ENCODE assay signal across 8 cellular contexts in the genomic region with DNA sequence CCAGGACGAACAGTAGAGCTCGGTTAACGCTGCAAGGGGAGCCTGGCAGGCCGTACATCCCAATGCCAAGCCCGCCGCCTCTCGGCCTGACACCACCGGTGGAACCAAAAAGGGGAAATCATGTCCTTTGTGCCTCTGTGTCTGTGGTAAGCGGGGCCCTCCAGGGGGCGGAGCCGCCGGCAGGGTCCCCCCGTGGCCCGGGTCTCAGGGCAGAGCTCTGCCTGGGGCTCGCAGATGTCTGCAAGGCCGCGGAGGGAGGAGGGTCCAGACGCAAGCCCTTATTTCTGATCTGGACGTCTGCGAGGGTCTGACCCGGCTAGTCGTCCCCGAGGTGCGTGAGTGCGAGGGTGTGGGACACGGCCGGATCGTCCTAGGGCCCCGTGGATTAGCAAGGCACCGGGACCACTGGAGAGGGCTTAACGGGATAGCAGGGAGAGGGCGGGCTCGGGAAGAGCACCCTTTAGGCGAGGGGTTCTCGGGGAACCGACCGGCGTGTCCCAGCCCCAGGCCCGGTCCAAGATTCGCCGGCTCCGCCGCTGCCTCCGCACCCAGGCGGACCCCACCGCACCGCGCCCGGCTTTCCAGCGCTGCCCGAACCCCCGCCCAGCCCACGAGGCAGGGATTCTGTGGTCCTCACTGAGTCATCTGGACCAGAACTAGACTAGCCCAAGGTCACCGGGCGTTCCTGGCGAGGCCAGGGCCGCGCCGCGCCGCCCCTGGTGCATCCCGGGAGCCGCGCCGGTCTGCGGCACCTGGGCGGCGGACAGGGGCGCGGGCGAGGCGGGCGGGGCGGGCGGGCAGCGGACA. TPM values are rescaled to one million over a fixed set of nuclear protein-coding genes. Genes with fewer than 3 reads are reported as not detected.
DNase-seq lines count a peak whose midpoint lies in the region; ATAC-seq and TF ChIP-seq lines count a peak whose summit lies in the region.

No MANE protein-coding gene starts in this region.

- H3K4me1 ChIP-seq in MM.1S (ENCODE audit: low read length), result no peaks in the 10 kb centered on the region

- TF ChIP-seq POLR2A in lower leg skin (IDR thresholded peaks at IDR 0.05), result no peak

- no peak for TF ChIP-seq CTCF in CD4-positive, alpha-beta T cell (IDR thresholded peaks at IDR 0.05)
- TF ChIP-seq CTCF in MM.1S (IDR thresholded peaks at IDR 0.05; ENCODE audit: low read length) (peak; percentile 13; the same call in 1 of the 2 replicates), lower leg skin (IDR thresholded peaks at IDR 0.05) (no peak)

- CTCF ChIA-PET in CD4-positive, alpha-beta T cell (lab: Charles Lee), result no interaction called here
- CTCF ChIA-PET in activated CD4-positive, alpha-beta T cell treated with anti-CD3 and anti-CD28 coated beads, Interleukin-2, amount 10 ng/mL, durations not matched to agents 7 days and 5 days (lab: Charles Lee), result interaction anchor here (0.8 to 1.3 kb wide), 2 partner anchors 24 to 427 kb away, joined by 3 read pairs; partner anchors contain the start of genes GRK4 and NOP14

- POLR2A ChIA-PET in CD4-positive, alpha-beta T cell (lab: Charles Lee), result interaction anchor here (0.6 to 2.6 kb wide), 18 partner anchors 10 to 758 kb away, joined by 3 to 48 read pairs (median 4); partner anchors contain the start of genes CFAP99, HAUS3, MXD4 and NELFA
- POLR2A ChIA-PET in activated CD4-positive, alpha-beta T cell treated with anti-CD3 and anti-CD28 coated beads, Interleukin-2, amount 10 ng/mL, durations not matched to agents 7 days and 5 days (lab: Charles Lee), result interaction anchor here (1.0 kb wide), 1 partner anchor 67 kb away, joined by 4 read pairs; the partner anchor contains the start of gene RNF4

- peaks cover 20% of the 10 kb centered on the region for H3K4me1 Mint-ChIP-seq in CD4-positive, alpha-beta T cell (ENCODE audit: low read depth)
- peaks cover 23% of the 10 kb centered on the region for H3K4me1 Mint-ChIP-seq in activated CD4-positive, alpha-beta T cell treated with anti-CD3 and anti-CD28 coated beads, Interleukin-2, amount 10 ng/mL, durations not matched to agents 7 days and 5 days

- H3K27me3 Mint-ChIP-seq in CD4-positive, alpha-beta T cell, result no peaks in the 10 kb centered on the region
- H3K27me3 Mint-ChIP-seq in activated CD4-positive, alpha-beta T cell treated with anti-CD3 and anti-CD28 coated beads, Interleukin-2, amount 10 ng/mL, durations not matched to agents 7 days and 5 days, result peaks cover 1% of the 10 kb centered on the region

- WGBS in lower leg skin, 2 donors, result 3% methylated on average over 20 to 43 of the region's 76 CpGs

- peak overlapping the region; percentile 69 for H2AFZ ChIP-seq in MM.1S (ENCODE audit: low read length)

- H3K36me3 Mint-ChIP-seq in CD4-positive, alpha-beta T cell (ENCODE audit: low read depth), result peaks cover 5% of the 10 kb centered on the region
- peaks cover 8% of the 10 kb centered on the region for H3K36me3 Mint-ChIP-seq in activated CD4-positive, alpha-beta T cell treated with anti-CD3 and anti-CD28 coated beads, Interleukin-2, amount 10 ng/mL, durations not matched to agents 7 days and 5 days (ENCODE audit: low read depth)

- no peaks in the 10 kb centered on the region for H3K9me3 ChIP-seq in CD4-positive, alpha-beta T cell (ENCODE audit: control insufficient read depth, low read length)
- no peaks in the 10 kb centered on the region for H3K9me3 ChIP-seq in MM.1S (replicated peaks; ENCODE audit: insufficient read depth, low read length)

- H3K4me2 ChIP-seq in MM.1S (ENCODE audit: low read depth, low read length), result peak overlapping the region; percentile 69

- peak overlapping the region; percentile 84 for H3K9ac ChIP-seq in MM.1S (ENCODE audit: low read length)

- H3K79me2 ChIP-seq in MM.1S (ENCODE audit: low read length), result peaks cover 36% of the 10 kb centered on the region

- DNase-seq in CD4-positive, alpha-beta T cell, result peak; percentile 7 to 55 (median 32)
- peak; percentile 34 for DNase-seq in MM.1S
- peak; percentile 50 for DNase-seq in activated CD4-positive, alpha-beta T cell treated with anti-CD3 and anti-CD28 coated beads, Interleukin-2, amount 10 ng/mL, durations not matched to agents 7 days and 5 days
- peak; percentile 49 for DNase-seq in dermis blood vessel endothelial cell
- peak; percentile 27 to 92 for DNase-seq in lower leg skin (ENCODE audit: low spot score in 2 of 2)
- peak; percentile 22 to 23 for DNase-seq in stimulated activated CD4-positive, alpha-beta T cell treated with anti-CD3 and anti-CD28 coated beads, Interleukin-4, amount 100 ng/mL, for 48 hours (ENCODE audit: low read depth in 2 of 2)
- DNase-seq in NCI-H187 treated with DMSO at 0.1 percent for 48 hours (lab: John Stamatoyannopoulos, UW), result no peak

- intact Hi-C loops in CD4-positive, alpha-beta T cell (cut with DNase I, micrococcal nuclease), result loop anchor here (1.0 to 10.0 kb wide), 14 partner anchors 66 to 999 kb away; partner anchors contain the start of genes HAUS3 (in 2 of the 2), POLN (in 2 of the 2), RNF4 (in 2 of the 2) and ADD1 (in 1 of the 2)
- intact Hi-C loops in lower leg skin (cut with DNase I; ENCODE audit: low total_unique reads), result no loop called here

- H3K9me2 ChIP-seq in MM.1S (replicated peaks; ENCODE audit: insufficient read depth, low read length), result no peaks in the 10 kb centered on the region

- H3K36me3 ChIP-seq in MM.1S (replicated peaks; ENCODE audit: insufficient read depth, low read length), result no peaks in the 10 kb centered on the region

- no peaks in the 10 kb centered on the region for H3K9me3 Mint-ChIP-seq in CD4-positive, alpha-beta T cell
- no peaks in the 10 kb centered on the region for H3K9me3 Mint-ChIP-seq in activated CD4-positive, alpha-beta T cell treated with anti-CD3 and anti-CD28 coated beads, Interleukin-2, amount 10 ng/mL, durations not matched to agents 7 days and 5 days

- H3K4me3 ChIP-seq in MM.1S (ENCODE audit: low read length), result peak overlapping the region; percentile 82
- peak overlapping the region; percentile 55 for H3K4me3 ChIP-seq in lower leg skin (ENCODE audit: low read depth, poor library complexity, severe bottlenecking)

- H3K27ac ChIP-seq in CD4-positive, alpha-beta T cell (ENCODE audit: low read depth, low read length), result peak overlapping the region; percentile 59
- peak overlapping the region; percentile 45; the same call in 1 of the 2 replicates for H3K27ac ChIP-seq in MM.1S (ENCODE audit: low read length)

- H4K20me1 ChIP-seq in MM.1S (ENCODE audit: insufficient read depth, low read length), result no peaks in the 10 kb centered on the region

- H3F3A ChIP-seq in MM.1S (ENCODE audit: insufficient read depth, low read length), result peaks cover 7% of the 10 kb centered on the region

- H3K27ac Mint-ChIP-seq in CD4-positive, alpha-beta T cell, result peak overlapping the region; percentile 89
- peak overlapping the region; percentile 92 for H3K27ac Mint-ChIP-seq in activated CD4-positive, alpha-beta T cell treated with anti-CD3 and anti-CD28 coated beads, Interleukin-2, amount 10 ng/mL, durations not matched to agents 7 days and 5 days

- H3K4me3 Mint-ChIP-seq in CD4-positive, alpha-beta T cell, result peak overlapping the region; percentile 90
- H3K4me3 Mint-ChIP-seq in activated CD4-positive, alpha-beta T cell treated with anti-CD3 and anti-CD28 coated beads, Interleukin-2, amount 10 ng/mL, durations not matched to agents 7 days and 5 days, result peak overlapping the region; percentile 83

- ATAC-seq in CD4-positive, alpha-beta T cell (ENCODE audit: poor library complexity), result peak; percentile 2
- peak; percentile 5 for ATAC-seq in GM21423 (IDR thresholded peaks at IDR 0.05; ENCODE audit: unreplicated experiment)

- no peaks in the 10 kb centered on the region for H3K27me3 ChIP-seq in CD4-positive, alpha-beta T cell (ENCODE audit: control insufficient read depth, insufficient read depth, low read length)
- H3K27me3 ChIP-seq in MM.1S (replicated peaks; ENCODE audit: insufficient read depth, low read length), result no peaks in the 10 kb centered on the region

RNA-seq across cellular contexts. Expression of gene FAM193A, which starts 0.9 kb away (rescaled TPM):
- total RNA-seq in CD4-positive, alpha-beta T cell, result 10 to 100 TPM; 28.4 to 30.0 TPM
- total RNA-seq in activated CD4-positive, alpha-beta T cell treated with anti-CD3 and anti-CD28 coated beads, Interleukin-2, amount 10 ng/mL, durations not matched to agents 7 days and 5 days, result 10 to 100 TPM; 33.2 to 35.5 TPM
- total RNA-seq in dermis blood vessel endothelial cell (12.4 and 16.4 TPM in 2 replicates), lower leg skin (10 to 100 TPM; 16.3 to 38.6 (median 25.7) TPM)
